ENCODE assay signal across 15 cellular contexts in the genomic region with DNA sequence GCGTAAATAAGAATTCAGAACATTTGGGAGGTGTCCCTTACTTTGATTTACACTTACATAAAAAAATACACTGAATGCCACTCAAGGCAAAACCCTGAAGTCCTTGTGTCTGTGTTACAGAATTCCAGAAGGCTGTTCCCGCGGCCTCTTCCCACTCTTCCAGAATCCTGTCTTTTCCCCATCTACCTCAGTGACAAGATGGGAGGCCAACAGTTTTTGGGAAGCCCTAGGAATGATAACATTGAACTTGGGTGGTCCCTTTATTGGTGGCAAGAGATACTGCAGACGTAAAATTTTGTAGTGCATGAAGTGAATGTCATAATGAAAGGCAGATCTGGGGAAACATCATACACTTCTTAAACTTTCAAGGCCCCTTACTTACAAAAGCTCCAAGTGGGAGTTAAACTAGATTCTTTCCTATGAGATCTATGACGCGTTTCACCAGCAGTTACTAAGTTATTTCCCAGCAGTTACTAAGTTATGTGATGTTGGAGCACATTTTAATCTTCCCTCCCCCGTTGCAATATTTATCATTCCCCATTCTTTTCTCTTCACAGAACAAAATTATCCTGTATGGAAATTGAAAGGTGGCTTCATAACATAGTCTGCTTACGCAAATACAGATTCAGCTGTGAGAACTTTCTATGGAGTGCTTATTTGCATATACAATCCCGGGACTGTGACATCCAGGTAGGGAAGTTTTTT.
DNase-seq lines count a peak whose midpoint lies in the region; ATAC-seq and TF ChIP-seq lines count a peak whose summit lies in the region.
"Had no signal": no experiment of that assay in that cellular context is flagged by ENCODE, and none has a peak within 500 bp of the region (broad histone marks: within the 10 kb centered on the region; RNA-seq: fewer than 3 reads in every experiment).

No MANE protein-coding gene starts in this region.

- H3K27me3 ChIP-seq in SJSA1 (replicated peaks) (no peaks in the 10 kb centered on the region), smooth muscle cell (ENCODE audit: low read depth) (no peaks in the 10 kb centered on the region)

- H3K4me2 ChIP-seq in smooth muscle cell: peak overlapping the region; percentile 2
- H3K4me2 ChIP-seq: A549 had no signal

- no peak for ATAC-seq in HG02623 (IDR thresholded peaks at IDR 0.05; ENCODE audit: unreplicated experiment)
- ATAC-seq: A549 had no signal

- H2AFZ ChIP-seq in smooth muscle cell (ENCODE audit: low read depth): peak overlapping the region; percentile 32

- H3K79me2 ChIP-seq in smooth muscle cell (ENCODE audit: low read depth): no peaks in the 10 kb centered on the region

- H3K36me3 ChIP-seq in SJSA1 (no peaks in the 10 kb centered on the region), smooth muscle cell (ENCODE audit: low read depth) (no peaks in the 10 kb centered on the region)
- H3K36me3 ChIP-seq: BE2C had no signal

- H3K27ac ChIP-seq in SJSA1 (peak overlapping the region; percentile 82), smooth muscle cell (ENCODE audit: low read depth) (peak overlapping the region; percentile 5)
- H3K27ac ChIP-seq: A549, C4-2B, HL-60 had no signal

- DNase-seq in SJSA1 (ENCODE audit: low read depth in 1 of 2, low spot score in 2 of 2): peak; percentile 51 to 79
- peak; percentile 4 for DNase-seq in fibroblast of the aortic adventitia (ENCODE audit: low read depth)
- DNase-seq in smooth muscle cell (lab: John Stamatoyannopoulos, UW; ENCODE audit: unreplicated experiment): no peak
- no peak for DNase-seq in activated CD4-positive, alpha-beta T cell treated with anti-CD3 and anti-CD28 coated beads for 1 hour
- DNase-seq in NCI-H1105 (lab: John Stamatoyannopoulos, UW): no peak
- DNase-seq: BE2C; CD4-positive, alpha-beta memory T cell; DMS79 treated with DMSO at 0.1 percent for 48 hours; EL; HCEC 1CT; HFFc6 had no signal

- no peaks in the 10 kb centered on the region for H3F3A ChIP-seq in smooth muscle cell (ENCODE audit: low read depth)

- H3K9me3 ChIP-seq in SJSA1 (replicated peaks) (no peaks in the 10 kb centered on the region), smooth muscle cell (replicated peaks; ENCODE audit: low read depth) (no peaks in the 10 kb centered on the region)
- H3K9me3 ChIP-seq: A549, BE2C had no signal

- peaks cover 25% of the 10 kb centered on the region for H3K4me1 ChIP-seq in SJSA1 (replicated peaks)
- H3K4me1 ChIP-seq in smooth muscle cell (ENCODE audit: low read depth): no peaks in the 10 kb centered on the region
- H3K4me1 ChIP-seq: A549, BE2C had no signal

- TF ChIP-seq CTCF in fibroblast of the aortic adventitia (IDR thresholded peaks at IDR 0.05; ENCODE audit: insufficient read depth, low read length): no peak
- no peak for TF ChIP-seq CTCF in smooth muscle cell (IDR thresholded peaks at IDR 0.05; ENCODE audit: borderline replicate concordance, insufficient read depth, poor library complexity, severe bottlenecking)

- WGBS in smooth muscle cell (ENCODE audit: low lambda C conversion rate): 77% methylated on average over 9 of the region's 9 CpGs

- H3K4me3 ChIP-seq in SJSA1 (no peak overlapping the region), fibroblast of the aortic adventitia (ENCODE audit: low read depth, low read length) (no peak overlapping the region), smooth muscle cell (no peak overlapping the region)
- H3K4me3 ChIP-seq: A549 had no signal

- H4K20me1 ChIP-seq in smooth muscle cell (ENCODE audit: low read depth): no peaks in the 10 kb centered on the region

- no peak overlapping the region for H3K9ac ChIP-seq in smooth muscle cell (ENCODE audit: low read depth)

Comparison
In these comparisons a context has a peak if more than half of its experiments do, and no peak if none do; other contexts are left out.
1. DNase-seq: peak in SJSA1 (2 of 2) and fibroblast of the aortic adventitia (single experiment); none in smooth muscle cell (single experiment), activated CD4-positive, alpha-beta T cell treated with anti-CD3 and anti-CD28 coated beads for 1 hour (single experiment) and NCI-H1105 (single experiment).